Comparison of ENCODE assay signal across 1 cellular context in genomic region chr7:3300651-3301471, GRCh38.
TF ChIP-seq lines count a peak whose summit lies in the region.

Gene SDK1 (plus strand): TSS chr7:3301252. CDS start chr7:3301587, 335 bp downstream.

TF ChIP-seq in K562, 482 proteins besides CTCF, POLR2A, EP300 and RAD21 (continued from another document and continues in another):
- peak; percentile 59 for TF ChIP-seq BHLHE40 (IDR thresholded peaks at IDR 0.05; ENCODE audit: low read length)
- no peak for TF ChIP-seq MTF1 (CRISPR knock-in tag; IDR thresholded peaks at IDR 0.05; ENCODE audit: borderline replicate concordance)
- TF ChIP-seq, protein P1, sequence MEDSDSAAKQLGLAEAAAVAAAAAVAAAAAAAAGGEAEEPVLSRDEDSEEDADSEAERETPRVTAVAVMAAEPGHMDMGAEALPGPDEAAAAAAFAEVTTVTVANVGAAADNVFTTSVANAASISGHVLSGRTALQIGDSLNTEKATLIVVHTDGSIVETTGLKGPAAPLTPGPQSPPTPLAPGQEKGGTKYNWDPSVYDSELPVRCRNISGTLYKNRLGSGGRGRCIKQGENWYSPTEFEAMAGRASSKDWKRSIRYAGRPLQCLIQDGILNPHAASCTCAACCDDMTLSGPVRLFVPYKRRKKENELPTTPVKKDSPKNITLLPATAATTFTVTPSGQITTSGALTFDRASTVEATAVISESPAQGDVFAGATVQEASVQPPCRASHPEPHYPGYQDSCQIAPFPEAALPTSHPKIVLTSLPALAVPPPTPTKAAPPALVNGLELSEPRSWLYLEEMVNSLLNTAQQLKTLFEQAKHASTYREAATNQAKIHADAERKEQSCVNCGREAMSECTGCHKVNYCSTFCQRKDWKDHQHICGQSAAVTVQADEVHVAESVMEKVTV (CRISPR knock-in tag; IDR thresholded peaks at IDR 0.05), result no peak
- TF ChIP-seq, protein P2, sequence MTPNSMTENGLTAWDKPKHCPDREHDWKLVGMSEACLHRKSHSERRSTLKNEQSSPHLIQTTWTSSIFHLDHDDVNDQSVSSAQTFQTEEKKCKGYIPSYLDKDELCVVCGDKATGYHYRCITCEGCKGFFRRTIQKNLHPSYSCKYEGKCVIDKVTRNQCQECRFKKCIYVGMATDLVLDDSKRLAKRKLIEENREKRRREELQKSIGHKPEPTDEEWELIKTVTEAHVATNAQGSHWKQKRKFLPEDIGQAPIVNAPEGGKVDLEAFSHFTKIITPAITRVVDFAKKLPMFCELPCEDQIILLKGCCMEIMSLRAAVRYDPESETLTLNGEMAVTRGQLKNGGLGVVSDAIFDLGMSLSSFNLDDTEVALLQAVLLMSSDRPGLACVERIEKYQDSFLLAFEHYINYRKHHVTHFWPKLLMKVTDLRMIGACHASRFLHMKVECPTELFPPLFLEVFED (CRISPR knock-in tag; conservative IDR thresholded peaks at IDR 0.05), result no peak
- TF ChIP-seq E2F6 (IDR thresholded peaks at IDR 0.05; ENCODE audit: borderline replicate concordance in 1 of 2, extremely low read depth in 1 of 2, insufficient read depth in 1 of 2, insufficient read length in 1 of 2, low read depth in 1 of 2, low read length in 1 of 2, poor library complexity in 1 of 2, severe bottlenecking in 1 of 2), result peak; percentile 84 to 99
- no peak for TF ChIP-seq HNRNPL (IDR thresholded peaks at IDR 0.05; ENCODE audit: low read depth, low read length)
- peak; percentile 68 for TF ChIP-seq MAX (CRISPR knock-in tag; IDR thresholded peaks at IDR 0.05)
- TF ChIP-seq NONO (IDR thresholded peaks at IDR 0.05; ENCODE audit: low read depth in 2 of 2, low read length in 1 of 2), result peak in 1 of 2 experiments; percentile 74; a peak in 2 of 4 replicates
- TF ChIP-seq MAZ (CRISPR knock-in tag; conservative IDR thresholded peaks at IDR 0.05 in 1 of 2, IDR thresholded peaks at IDR 0.05 in 1 of 2), result peak; percentile 29 to 40; a peak in 1 of 4 replicates
- no peak for TF ChIP-seq HNRNPUL1 (IDR thresholded peaks at IDR 0.05; ENCODE audit: low read length)
- TF ChIP-seq KLF6 (CRISPR knock-in tag; IDR thresholded peaks at IDR 0.05; ENCODE audit: borderline replicate concordance), result no peak
- peak; percentile 98 for TF ChIP-seq CXXC5 (CRISPR knock-in tag; IDR thresholded peaks at IDR 0.05)
- 0 out of 2 replicates have a peak, but pooled peaks have one; percentile 22 for TF ChIP-seq ZKSCAN1 (IDR thresholded peaks at IDR 0.05; ENCODE audit: low read depth, low read length)
- TF ChIP-seq FOSL1 (tag; conservative IDR thresholded peaks at IDR 0.05), result no peak
- TF ChIP-seq RBM25 (IDR thresholded peaks at IDR 0.05; ENCODE audit: low read depth, low read length, severe bottlenecking), result peak; percentile 71
- peak; percentile 42; the same call in 1 of the 2 replicates for TF ChIP-seq MYC (IDR thresholded peaks at IDR 0.05; ENCODE audit: low read depth, low read length)
- no peak for TF ChIP-seq MYC (CRISPR knock-in tag; IDR thresholded peaks at IDR 0.05; ENCODE audit: borderline replicate concordance, low read depth)
- TF ChIP-seq TBP (optimal IDR thresholded peaks at IDR 0.05; ENCODE audit: low read depth, low read length), result peak; percentile 74
- TF ChIP-seq ZBTB1 (CRISPR knock-in tag; IDR thresholded peaks at IDR 0.05; ENCODE audit: borderline replicate concordance, low read depth), result peak; percentile 52; the same call in 1 of the 2 replicates
- TF ChIP-seq ZNF512 (tag; IDR thresholded peaks at IDR 0.05), result no peak
- TF ChIP-seq ILF3 (IDR thresholded peaks at IDR 0.05; ENCODE audit: borderline replicate concordance), result no peak
- peak; percentile 36; the same call in 1 of the 2 replicates for TF ChIP-seq RNF2 (IDR thresholded peaks at IDR 0.05)
- TF ChIP-seq, protein P3, sequence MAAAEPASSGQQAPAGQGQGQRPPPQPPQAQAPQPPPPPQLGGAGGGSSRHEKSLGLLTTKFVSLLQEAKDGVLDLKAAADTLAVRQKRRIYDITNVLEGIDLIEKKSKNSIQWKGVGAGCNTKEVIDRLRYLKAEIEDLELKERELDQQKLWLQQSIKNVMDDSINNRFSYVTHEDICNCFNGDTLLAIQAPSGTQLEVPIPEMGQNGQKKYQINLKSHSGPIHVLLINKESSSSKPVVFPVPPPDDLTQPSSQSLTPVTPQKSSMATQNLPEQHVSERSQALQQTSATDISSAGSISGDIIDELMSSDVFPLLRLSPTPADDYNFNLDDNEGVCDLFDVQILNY (CRISPR knock-in tag; IDR thresholded peaks at IDR 0.05), result no peak
- no peak for TF ChIP-seq ATF1 (CRISPR knock-in tag; IDR thresholded peaks at IDR 0.05)
- TF ChIP-seq ATF1 (tag; IDR thresholded peaks at IDR 0.05), result 0 out of 2 replicates have a peak, but pooled peaks have one; percentile 27
- TF ChIP-seq, protein P4, sequence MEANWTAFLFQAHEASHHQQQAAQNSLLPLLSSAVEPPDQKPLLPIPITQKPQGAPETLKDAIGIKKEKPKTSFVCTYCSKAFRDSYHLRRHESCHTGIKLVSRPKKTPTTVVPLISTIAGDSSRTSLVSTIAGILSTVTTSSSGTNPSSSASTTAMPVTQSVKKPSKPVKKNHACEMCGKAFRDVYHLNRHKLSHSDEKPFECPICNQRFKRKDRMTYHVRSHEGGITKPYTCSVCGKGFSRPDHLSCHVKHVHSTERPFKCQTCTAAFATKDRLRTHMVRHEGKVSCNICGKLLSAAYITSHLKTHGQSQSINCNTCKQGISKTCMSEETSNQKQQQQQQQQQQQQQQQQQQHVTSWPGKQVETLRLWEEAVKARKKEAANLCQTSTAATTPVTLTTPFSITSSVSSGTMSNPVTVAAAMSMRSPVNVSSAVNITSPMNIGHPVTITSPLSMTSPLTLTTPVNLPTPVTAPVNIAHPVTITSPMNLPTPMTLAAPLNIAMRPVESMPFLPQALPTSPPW (CRISPR knock-in tag; IDR thresholded peaks at IDR 0.05), result peak; percentile 65
- peak in 1 of 2 experiments; percentile 56; a peak in 1 of 3 replicates for TF ChIP-seq CBX3 (IDR thresholded peaks at IDR 0.05; ENCODE audit: borderline replicate concordance in 1 of 2, low read length in 2 of 2)
- peak; percentile 24; the same call in 1 of the 2 replicates for TF ChIP-seq ZBTB7A (IDR thresholded peaks at IDR 0.05; ENCODE audit: borderline replicate concordance, control insufficient read depth, low read depth, low read length)
- TF ChIP-seq, protein P5, sequence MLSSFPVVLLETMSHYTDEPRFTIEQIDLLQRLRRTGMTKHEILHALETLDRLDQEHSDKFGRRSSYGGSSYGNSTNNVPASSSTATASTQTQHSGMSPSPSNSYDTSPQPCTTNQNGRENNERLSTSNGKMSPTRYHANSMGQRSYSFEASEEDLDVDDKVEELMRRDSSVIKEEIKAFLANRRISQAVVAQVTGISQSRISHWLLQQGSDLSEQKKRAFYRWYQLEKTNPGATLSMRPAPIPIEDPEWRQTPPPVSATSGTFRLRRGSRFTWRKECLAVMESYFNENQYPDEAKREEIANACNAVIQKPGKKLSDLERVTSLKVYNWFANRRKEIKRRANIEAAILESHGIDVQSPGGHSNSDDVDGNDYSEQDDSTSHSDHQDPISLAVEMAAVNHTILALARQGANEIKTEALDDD (IDR thresholded peaks at IDR 0.05), result no peak
- peak; percentile 37; the same call in 1 of the 2 replicates for TF ChIP-seq ATF7 (IDR thresholded peaks at IDR 0.05)
- no peak for TF ChIP-seq MLLT1 (IDR thresholded peaks at IDR 0.05)
- TF ChIP-seq TEAD1 (CRISPR knock-in tag; IDR thresholded peaks at IDR 0.05), result peak in 1 of 2 experiments; percentile 21; a peak in 1 of 4 replicates
- TF ChIP-seq MED1 (CRISPR knock-in tag; IDR thresholded peaks at IDR 0.05; ENCODE audit: borderline replicate concordance), result no peak
- TF ChIP-seq NFYB (IDR thresholded peaks at IDR 0.05; ENCODE audit: extremely low read depth, insufficient read length), result peak; percentile 39
- no peak for TF ChIP-seq MECOM (CRISPR knock-in tag; IDR thresholded peaks at IDR 0.05)
- no peak for TF ChIP-seq KHSRP (IDR thresholded peaks at IDR 0.05)
- TF ChIP-seq NR1H2 (CRISPR knock-in tag; IDR thresholded peaks at IDR 0.05), result no peak
- peak; percentile 96 for TF ChIP-seq CTBP1 (IDR thresholded peaks at IDR 0.05; ENCODE audit: borderline replicate concordance)
- peak; percentile 85 for TF ChIP-seq SMAD4 (CRISPR knock-in tag; conservative IDR thresholded peaks at IDR 0.05)
- no peak for TF ChIP-seq FOXJ3 (CRISPR knock-in tag; IDR thresholded peaks at IDR 0.05)
- TF ChIP-seq HNRNPLL (IDR thresholded peaks at IDR 0.05; ENCODE audit: low read depth, low read length, poor library complexity, severe bottlenecking), result peak; percentile 26
- TF ChIP-seq HIVEP1 (CRISPR knock-in tag; IDR thresholded peaks at IDR 0.05), result no peak
- no peak for TF ChIP-seq HOMEZ (CRISPR knock-in tag; IDR thresholded peaks at IDR 0.05)
- no peak for TF ChIP-seq ZNF316 (IDR thresholded peaks at IDR 0.05)
